Comparison of ENCODE assay signal across 8 cellular contexts in genomic region chr9:123834907-123835562, GRCh38.
A peak's percentile ranks its signal among the peaks of the same experiment; 100 is the strongest.
DNase-seq lines count a peak whose midpoint lies in the region; ATAC-seq, FAIRE-seq and TF ChIP-seq lines count a peak whose summit lies in the region.

No MANE protein-coding gene starts in this region.

- peaks cover 34% of the 10 kb centered on the region for H3K4me1 ChIP-seq in HUES48 (ENCODE audit: control insufficient read depth, insufficient read depth, low read length)
- no peaks in the 10 kb centered on the region for H3K4me1 ChIP-seq in BE2C

- TF ChIP-seq CTCF in BE2C (IDR thresholded peaks at IDR 0.05; ENCODE audit: low read depth, low read length) = no peak

- H3K4me1 Mint-ChIP-seq in naive thymus-derived CD8-positive, alpha-beta T cell = peaks cover 12 to 28% (median 23%) of the 10 kb centered on the region in 4 donors

- H3K4me3 Mint-ChIP-seq in naive thymus-derived CD8-positive, alpha-beta T cell = peak overlapping the region; percentile 46 to 84 (median 72)

- ATAC-seq in naive thymus-derived CD8-positive, alpha-beta T cell = peak in 1 of 2 donors; percentile 30
- ATAC-seq in GM19397 (IDR thresholded peaks at IDR 0.05; ENCODE audit: unreplicated experiment) = no peak

- DNase-seq in GM18507 (ENCODE audit: extremely low spot score, insufficient read length, low read depth) = peak; percentile 2
- peak in 3 of 10 donors; percentile 1 to 17 (median 4) for DNase-seq in naive thymus-derived CD8-positive, alpha-beta T cell
- DNase-seq in stimulated activated CD4-positive, alpha-beta T cell treated with anti-CD3 and anti-CD28 coated beads, Interleukin-12 subunit alpha, Interleukin-12 subunit beta, amount 100 ng/mL, for 4 hours = no peak
- no peak for DNase-seq in BE2C
- no peak for DNase-seq in NCI-H446 treated with DMSO at 0.1 percent for 48 hours (lab: John Stamatoyannopoulos, UW)

- peak overlapping the region in 7 of 10 donors; percentile 11 to 71 (median 54) for H3K27ac Mint-ChIP-seq in naive thymus-derived CD8-positive, alpha-beta T cell

- H3K27me3 ChIP-seq in HUES48 (ENCODE audit: control insufficient read depth, insufficient read depth, low read length) (no peaks in the 10 kb centered on the region), BE2C (no peaks in the 10 kb centered on the region)

- FAIRE-seq in GM18507 (lab: Jason Lieb, UNC) = peak; percentile 86

- peak overlapping the region; percentile 26 for H3K27ac ChIP-seq in HUES48 (ENCODE audit: low read depth, low read length)
- H3K27ac ChIP-seq in angular gyrus (ENCODE audit: low read depth, low read length) = peak overlapping the region; percentile 30

- H3K9ac ChIP-seq in HUES48 (ENCODE audit: low read depth, low read length) = no peak overlapping the region

- H3K9me3 ChIP-seq in HUES48 (ENCODE audit: control insufficient read depth, insufficient read depth, low read length) (no peaks in the 10 kb centered on the region), BE2C (no peaks in the 10 kb centered on the region)

- peaks cover 20 to 26% (median 22%) of the 10 kb centered on the region in 3 donors for H3K36me3 Mint-ChIP-seq in naive thymus-derived CD8-positive, alpha-beta T cell

- no peaks in the 10 kb centered on the region for H3K27me3 Mint-ChIP-seq in naive thymus-derived CD8-positive, alpha-beta T cell

- H3K4me3 ChIP-seq in HUES48 (ENCODE audit: low read depth, low read length) (no peak overlapping the region), BE2C (ENCODE audit: low read depth, low read length) (no peak overlapping the region)

- POLR2A ChIA-PET in naive thymus-derived CD8-positive, alpha-beta T cell (lab: Charles Lee) = no interaction called here

- H3K36me3 ChIP-seq in HUES48 (ENCODE audit: control insufficient read depth, insufficient read depth, low read length) (no peaks in the 10 kb centered on the region), BE2C (no peaks in the 10 kb centered on the region)

- peaks cover 5 to 22% (median 12%) of the 10 kb centered on the region in 9 donors for H3K9me3 Mint-ChIP-seq in naive thymus-derived CD8-positive, alpha-beta T cell
